In the genomic region with DNA sequence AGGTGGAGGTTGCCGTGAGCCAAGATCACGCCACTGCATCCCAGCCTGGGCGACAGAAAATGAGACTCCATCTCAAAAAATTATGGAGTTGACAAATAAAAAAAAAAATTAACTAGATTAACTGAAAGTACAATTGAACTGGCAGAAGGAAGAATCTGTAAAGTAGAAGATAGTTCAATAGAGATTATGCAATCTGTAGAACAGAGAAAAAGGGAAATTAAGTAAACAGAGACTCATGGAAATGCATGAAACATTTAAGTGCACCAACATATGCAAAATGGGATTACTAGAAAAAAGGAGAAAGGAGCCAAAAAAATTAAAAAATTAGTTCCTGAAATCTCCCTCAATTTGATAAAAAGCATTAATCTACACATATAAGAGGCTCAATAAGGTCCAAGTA, we compare ENCODE assay signal across 1 cellular context.
TF ChIP-seq lines count a peak whose summit lies in the region.

No MANE protein-coding gene starts in this region.

TF ChIP-seq in HepG2, 621 proteins besides CTCF, POLR2A, EP300 and RAD21 (continued from another document):
- TF ChIP-seq, protein P1, sequence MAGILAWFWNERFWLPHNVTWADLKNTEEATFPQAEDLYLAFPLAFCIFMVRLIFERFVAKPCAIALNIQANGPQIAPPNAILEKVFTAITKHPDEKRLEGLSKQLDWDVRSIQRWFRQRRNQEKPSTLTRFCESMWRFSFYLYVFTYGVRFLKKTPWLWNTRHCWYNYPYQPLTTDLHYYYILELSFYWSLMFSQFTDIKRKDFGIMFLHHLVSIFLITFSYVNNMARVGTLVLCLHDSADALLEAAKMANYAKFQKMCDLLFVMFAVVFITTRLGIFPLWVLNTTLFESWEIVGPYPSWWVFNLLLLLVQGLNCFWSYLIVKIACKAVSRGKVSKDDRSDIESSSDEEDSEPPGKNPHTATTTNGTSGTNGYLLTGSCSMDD (CRISPR knock-in tag; IDR thresholded peaks at IDR 0.05): no peak
